In genomic region chr3:197465996-197466549, GRCh38 we compare ENCODE assay signal across 13 cellular contexts.
A peak's percentile ranks its signal among the peaks of the same experiment; 100 is the strongest.
DNase-seq lines count a peak whose midpoint lies in the region; ATAC-seq and TF ChIP-seq lines count a peak whose summit lies in the region.
"Had no signal": no experiment of that assay in that cellular context is flagged by ENCODE, and none has a peak within 500 bp of the region (broad histone marks: within the 10 kb centered on the region; RNA-seq: fewer than 3 reads in every experiment).

No MANE protein-coding gene starts in this region.

- H3K36me3 Mint-ChIP-seq in neural progenitor cell: no peaks in the 10 kb centered on the region
- H3K36me3 Mint-ChIP-seq: WTC11 had no signal

- peaks cover 7% of the 10 kb centered on the region for H3K9me3 Mint-ChIP-seq in neural progenitor cell
- H3K9me3 Mint-ChIP-seq: WTC11 had no signal

- H3K36me3 ChIP-seq in neural progenitor cell: no peaks in the 10 kb centered on the region
- H3K36me3 ChIP-seq in effector memory CD4-positive, alpha-beta T cell (ENCODE audit: control insufficient read depth, insufficient read depth, low read length): no peaks in the 10 kb centered on the region
- H3K36me3 ChIP-seq: left lung, right atrium auricular region had no signal

- no peak for ATAC-seq in HG03571 (IDR thresholded peaks at IDR 0.05; ENCODE audit: unreplicated experiment)
- ATAC-seq in HG03457 (IDR thresholded peaks at IDR 0.05; ENCODE audit: unreplicated experiment): no peak
- ATAC-seq: WTC11 had no signal

- no peaks in the 10 kb centered on the region for H4K20me1 ChIP-seq in neural progenitor cell (ENCODE audit: low read depth)

- peaks cover 7% of the 10 kb centered on the region for H3F3A ChIP-seq in neural progenitor cell (ENCODE audit: low read depth)

- H3K27ac ChIP-seq in dorsolateral prefrontal cortex (peak overlapping the region in 52 of 59 donors; percentile 24 to 96 (median 82)), neural progenitor cell (no peak overlapping the region)
- H3K27ac ChIP-seq in effector memory CD4-positive, alpha-beta T cell (ENCODE audit: insufficient read depth, low read length, poor library complexity, severe bottlenecking): no peak overlapping the region
- H3K27ac ChIP-seq: left lung, right atrium auricular region had no signal

- H3K4me1 Mint-ChIP-seq in neural progenitor cell: peaks cover 57% of the 10 kb centered on the region

- H3K27ac Mint-ChIP-seq in neural progenitor cell: peak overlapping the region; percentile 23
- H3K27ac Mint-ChIP-seq: WTC11 had no signal

- no peak overlapping the region for H3K9ac ChIP-seq in neural progenitor cell

- no peaks in the 10 kb centered on the region for H3K79me2 ChIP-seq in neural progenitor cell (ENCODE audit: low read depth)

- intact Hi-C loops in dorsolateral prefrontal cortex (cut with DNase I): loop anchor here in 1 of 2 donors (2.0 kb wide), 1 partner anchor 87 kb away; no protein-coding TSS in a partner anchor

- DNase-seq in Daoy (ENCODE audit: low read depth) (peak; percentile 53), NCI-H226 (peak; percentile 87), dorsolateral prefrontal cortex (no peak), neural progenitor cell (ENCODE audit: low spot score) (no peak), OCI-M2 (lab: John Stamatoyannopoulos, UW; ENCODE audit: unreplicated experiment) (no peak)
- no peak for DNase-seq in effector memory CD4-positive, alpha-beta T cell
- DNase-seq: activated gamma-delta T cell treated with Interleukin-2 at 50 U/mL for 16 hours, Calu3, left lung had no signal

- no peaks in the 10 kb centered on the region for H3K27me3 ChIP-seq in dorsolateral prefrontal cortex
- no peaks in the 10 kb centered on the region for H3K27me3 ChIP-seq in neural progenitor cell
- H3K27me3 ChIP-seq in effector memory CD4-positive, alpha-beta T cell (replicated peaks; ENCODE audit: control insufficient read depth, insufficient read depth, low read length, poor library complexity, severe bottlenecking): peaks cover 3% of the 10 kb centered on the region
- H3K27me3 ChIP-seq: right atrium auricular region had no signal

- H3K4me2 ChIP-seq in neural progenitor cell: no peak overlapping the region

- no peak for TF ChIP-seq CTCF in dorsolateral prefrontal cortex (IDR thresholded peaks at IDR 0.05 in 54 of 56, conservative IDR thresholded peaks at IDR 0.05 in 2 of 56; ENCODE audit: low read depth in 1 of 56, partially characterized antibody in 56 of 56)
- TF ChIP-seq CTCF in neural progenitor cell (IDR thresholded peaks at IDR 0.05): no peak

- H3K4me3 Mint-ChIP-seq in neural progenitor cell: no peak overlapping the region
- H3K4me3 Mint-ChIP-seq: WTC11 had no signal

- H2AFZ ChIP-seq in neural progenitor cell (replicated peaks): no peak overlapping the region

- H3K4me1 ChIP-seq in neural progenitor cell: peaks cover 46% of the 10 kb centered on the region
- H3K4me1 ChIP-seq in effector memory CD4-positive, alpha-beta T cell (ENCODE audit: control insufficient read depth, insufficient read depth, low read length, poor library complexity, severe bottlenecking): no peaks in the 10 kb centered on the region
- H3K4me1 ChIP-seq: left lung had no signal

- H3K9me3 ChIP-seq in neural progenitor cell (ENCODE audit: low read depth): no peaks in the 10 kb centered on the region
- H3K9me3 ChIP-seq in effector memory CD4-positive, alpha-beta T cell (ENCODE audit: control insufficient read depth, low read length): no peaks in the 10 kb centered on the region
- H3K9me3 ChIP-seq: left lung, right atrium auricular region had no signal

- H3K4me3 ChIP-seq in dorsolateral prefrontal cortex (peak overlapping the region in 1 of 59 donors; percentile 3), neural progenitor cell (no peak overlapping the region)
- no peak overlapping the region for H3K4me3 ChIP-seq in effector memory CD4-positive, alpha-beta T cell (ENCODE audit: insufficient read depth, low read depth, low read length, poor library complexity, severe bottlenecking)
- H3K4me3 ChIP-seq: left lung, right atrium auricular region had no signal

- peaks cover 8% of the 10 kb centered on the region for H3K27me3 Mint-ChIP-seq in neural progenitor cell (ENCODE audit: insufficient read depth, low read depth)

Comparison
In these comparisons a context has a peak if more than half of its experiments do, and no peak if none do; other contexts are left out.
1. DNase-seq: peak in Daoy (single experiment) and NCI-H226 (single experiment); none in dorsolateral prefrontal cortex (0 of 10), neural progenitor cell (single experiment), effector memory CD4-positive, alpha-beta T cell (0 of 3) and OCI-M2 (single experiment).
2. H3K27ac ChIP-seq: peak in dorsolateral prefrontal cortex (52 of 59); none in neural progenitor cell (single experiment) and effector memory CD4-positive, alpha-beta T cell (single experiment).